ENCODE assay signal across 20 cellular contexts in the genomic region with DNA sequence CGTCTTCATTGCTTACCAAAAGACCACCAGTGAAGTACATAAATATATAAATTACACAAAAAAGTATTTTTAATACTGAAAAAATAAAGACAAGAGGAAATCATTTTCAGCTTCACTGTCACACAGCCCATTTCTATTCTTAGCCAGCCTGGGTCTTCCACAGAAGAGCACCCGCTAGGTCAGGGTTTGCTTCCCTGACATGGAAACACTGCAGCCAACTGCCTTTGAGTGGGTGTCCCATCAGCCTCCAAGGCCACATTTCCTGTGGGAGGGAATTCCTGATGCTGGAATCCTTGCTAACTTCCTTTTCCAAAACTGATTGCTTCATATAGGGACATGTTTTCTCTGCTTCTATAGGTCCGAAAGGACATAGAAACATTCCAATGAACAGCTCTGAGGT.
DNase-seq lines count a peak whose midpoint lies in the region; ATAC-seq, FAIRE-seq and TF ChIP-seq lines count a peak whose summit lies in the region.
"Had no signal": no experiment of that assay in that cellular context is flagged by ENCODE, and none has a peak within 500 bp of the region (broad histone marks: within the 10 kb centered on the region; RNA-seq: fewer than 3 reads in every experiment).

No MANE protein-coding gene starts in this region.

- H3K27me3 ChIP-seq in breast epithelium = no peaks in the 10 kb centered on the region
- H3K27me3 ChIP-seq in endothelial cell of umbilical vein (ENCODE audit: control insufficient read depth in 2 of 2, insufficient read depth in 2 of 2, low read length in 2 of 2) = no peaks in the 10 kb centered on the region
- H3K27me3 ChIP-seq in neuronal stem cell (ENCODE audit: control insufficient read depth in 3 of 3, insufficient read depth in 3 of 3, low read depth in 1 of 3, low read length in 3 of 3) = no peaks in the 10 kb centered on the region

- H4K91ac ChIP-seq in neuronal stem cell (ENCODE audit: low read depth, low read length, poor library complexity) = no peak overlapping the region

- TF ChIP-seq CTCF in MCF 10A (IDR thresholded peaks at IDR 0.05; ENCODE audit: unreplicated experiment) (no peak), breast epithelium (IDR thresholded peaks at IDR 0.05) (no peak), endothelial cell of umbilical vein (IDR thresholded peaks at IDR 0.05; ENCODE audit: extremely low read depth in 1 of 2, insufficient read depth in 1 of 2, low read depth in 1 of 2, low read length in 2 of 2) (no peak)

- H3K9me3 Mint-ChIP-seq in MCF 10A (ENCODE audit: unreplicated experiment) = peaks cover 9% of the 10 kb centered on the region
- H3K9me3 Mint-ChIP-seq: CD4-positive, alpha-beta T cell had no signal

- intact Hi-C loops in MCF 10A (cut with micrococcal nuclease) = no loop called here
- intact Hi-C loops in breast epithelium (cut with DNase I; ENCODE audit: low total_unique reads) = no loop called here
- intact Hi-C loops in endothelial cell of umbilical vein (cut with micrococcal nuclease) = no loop called here

- no peaks in the 10 kb centered on the region for H3K27me3 Mint-ChIP-seq in MCF 10A (ENCODE audit: insufficient read depth, unreplicated experiment)

- H3K27ac Mint-ChIP-seq in MCF 10A (ENCODE audit: low read depth, unreplicated experiment) = peak overlapping the region; percentile 57
- H3K27ac Mint-ChIP-seq: CD4-positive, alpha-beta T cell had no signal

- no peak overlapping the region for H3K18ac ChIP-seq in neuronal stem cell (ENCODE audit: low read length)

- H3K4me1 Mint-ChIP-seq in MCF 10A (ENCODE audit: insufficient read depth, unreplicated experiment) = peaks cover 24% of the 10 kb centered on the region

- no peaks in the 10 kb centered on the region for H3K36me3 Mint-ChIP-seq in MCF 10A (ENCODE audit: insufficient read depth, unreplicated experiment)

- H4K20me1 ChIP-seq in endothelial cell of umbilical vein (replicated peaks; ENCODE audit: control insufficient read depth, extremely low read depth, insufficient read depth, low read length) = no peaks in the 10 kb centered on the region

- H2AFZ ChIP-seq in endothelial cell of umbilical vein (ENCODE audit: low read depth, low read length) (peak overlapping the region; percentile 44), neuronal stem cell (ENCODE audit: low read length) (peak overlapping the region; percentile 53)
- H2AFZ ChIP-seq: GM23248 had no signal

- H2BK120ac ChIP-seq in neuronal stem cell (ENCODE audit: low read depth, low read length) = no peak overlapping the region

- no peak overlapping the region for H2AK5ac ChIP-seq in neuronal stem cell (ENCODE audit: low read depth, low read length)

- H3K4me3 ChIP-seq in breast epithelium (no peak overlapping the region), endothelial cell of umbilical vein (replicated peaks in 1 of 3; ENCODE audit: insufficient read depth in 1 of 3, low read depth in 1 of 3, low read length in 3 of 3) (no peak overlapping the region), neuronal stem cell (ENCODE audit: low read length in 2 of 2) (no peak overlapping the region)
- H3K4me3 ChIP-seq: A549, GM23248 had no signal

- no peak overlapping the region for H3K14ac ChIP-seq in neuronal stem cell (ENCODE audit: low read length)

- no peak overlapping the region for H3K4ac ChIP-seq in neuronal stem cell (ENCODE audit: low read length)

- FAIRE-seq in endothelial cell of umbilical vein (lab: Jason Lieb, UNC) = no peak
- FAIRE-seq: A549, GM12892, GM18507 had no signal

- no peaks in the 10 kb centered on the region for H3K9me3 ChIP-seq in breast epithelium
- H3K9me3 ChIP-seq in endothelial cell of umbilical vein (replicated peaks; ENCODE audit: control insufficient read depth, insufficient read depth, low read length) = no peaks in the 10 kb centered on the region
- H3K9me3 ChIP-seq in neuronal stem cell (replicated peaks in 1 of 2; ENCODE audit: control insufficient read depth in 2 of 2, insufficient read depth in 1 of 2, low read depth in 1 of 2, low read length in 2 of 2) = no peaks in the 10 kb centered on the region
- H3K9me3 ChIP-seq: Caco-2 had no signal

- H2BK15ac ChIP-seq in neuronal stem cell (ENCODE audit: low read length) = no peak overlapping the region

- H3K9ac ChIP-seq in endothelial cell of umbilical vein (replicated peaks; ENCODE audit: extremely low read depth, insufficient read depth, low read length) = no peak overlapping the region
- no peak overlapping the region for H3K9ac ChIP-seq in neuronal stem cell (ENCODE audit: low read depth, low read length, poor library complexity)
- H3K9ac ChIP-seq: GM23248 had no signal

- dilution Hi-C loops in endothelial cell of umbilical vein (cut with MboI; ENCODE audit: extremely low pct_ligation_motif_present, low sequenced_read_pairs) = no loop called here

- BruUV-seq in MCF 10A (replicated peaks; lab: Mats Ljungman, UMichigan) (no TSS peak), endothelial cell of umbilical vein (replicated peaks; lab: Mats Ljungman, UMichigan) (no TSS peak)

- H2BK12ac ChIP-seq in neuronal stem cell (ENCODE audit: low read length) = no peak overlapping the region

- no peak for DNase-seq in MCF 10A (ENCODE audit: unreplicated experiment)
- no peak for DNase-seq in breast epithelium (ENCODE audit: low spot score in 2 of 2)
- no peak for DNase-seq in endothelial cell of umbilical vein (ENCODE audit: low read depth, low spot score)
- no peak for DNase-seq in neuronal stem cell (ENCODE audit: low spot score)
- DNase-seq in stimulated activated naive CD8-positive, alpha-beta T cell treated with anti-CD3 and anti-CD28 coated beads, Interleukin-15, Interleukin-2, amounts not matched to agents 100 U/mL and 50 U/mL, for 24 hours = no peak
- DNase-seq in activated CD8-positive, alpha-beta memory T cell treated with anti-CD3 and anti-CD28 coated beads, Interleukin-2, amount 50 U/mL, for 48 hours = no peak
- DNase-seq in activated CD4-positive, alpha-beta T cell treated with anti-CD3 and anti-CD28 coated beads, Interleukin-2, amount 50 U/mL, for 1 hour = no peak
- DNase-seq: AML-193; Caco-2; CD4-positive, alpha-beta T cell; DMS153; DMS79; GDM1; GM23248; HCEC 1CT had no signal

- no peaks in the 10 kb centered on the region for H3K79me1 ChIP-seq in neuronal stem cell (ENCODE audit: low read depth, low read length)

- H2BK5ac ChIP-seq in neuronal stem cell (ENCODE audit: low read length) = no peak overlapping the region

- H3K79me2 ChIP-seq in endothelial cell of umbilical vein (ENCODE audit: control insufficient read depth, insufficient read depth, low read length) = no peaks in the 10 kb centered on the region

- no peaks in the 10 kb centered on the region for H3K4me1 ChIP-seq in breast epithelium
- peaks cover 38% of the 10 kb centered on the region for H3K4me1 ChIP-seq in endothelial cell of umbilical vein (ENCODE audit: control insufficient read depth, extremely low read depth, insufficient read depth, low read length)
- H3K4me1 ChIP-seq in neuronal stem cell (ENCODE audit: control insufficient read depth in 2 of 2, insufficient read depth in 1 of 2, low read depth in 1 of 2, low read length in 2 of 2) = no peaks in the 10 kb centered on the region

- no peak overlapping the region for H3K23ac ChIP-seq in neuronal stem cell (ENCODE audit: low read depth, low read length, poor library complexity)

- TF ChIP-seq POLR2A in breast epithelium (IDR thresholded peaks at IDR 0.05) = no peak
- TF ChIP-seq POLR2A in endothelial cell of umbilical vein (IDR thresholded peaks at IDR 0.05; ENCODE audit: low read depth, low read length) = no peak

- POLR2A ChIA-PET in MCF 10A (lab: Yijun Ruan, JAX) = interaction anchor here (0.6 to 1.1 kb wide), 3 partner anchors 9 to 81 kb away, joined by 3 to 4 read pairs (median 3); no protein-coding TSS in a partner anchor
- POLR2A ChIA-PET in endothelial cell of umbilical vein (lab: Charles Lee) = interaction anchor here (0.6 kb wide), 1 partner anchor 62 kb away, joined by 3 read pairs; no protein-coding TSS in a partner anchor

- H3K27ac ChIP-seq in breast epithelium (no peak overlapping the region), endothelial cell of umbilical vein (ENCODE audit: insufficient read depth, low read depth, low read length) (no peak overlapping the region), neuronal stem cell (replicated peaks; ENCODE audit: low read length) (no peak overlapping the region)
- H3K27ac ChIP-seq: 22Rv1, C4-2B, GM23248 had no signal

- H3K36me3 ChIP-seq in breast epithelium = no peaks in the 10 kb centered on the region
- no peaks in the 10 kb centered on the region for H3K36me3 ChIP-seq in endothelial cell of umbilical vein (ENCODE audit: control insufficient read depth in 2 of 2, extremely low read depth in 1 of 2, insufficient read depth in 2 of 2, low read length in 2 of 2)
- H3K36me3 ChIP-seq in neuronal stem cell (replicated peaks in 1 of 2; ENCODE audit: control insufficient read depth in 2 of 2, insufficient read depth in 2 of 2, low read length in 2 of 2) = no peaks in the 10 kb centered on the region

- H3K9me1 ChIP-seq in endothelial cell of umbilical vein (replicated peaks; ENCODE audit: control insufficient read depth, extremely low read depth, insufficient read depth, low read length) = no peaks in the 10 kb centered on the region

- ATAC-seq in stimulated activated naive CD8-positive, alpha-beta T cell treated with anti-CD3 and anti-CD28 coated beads, Interleukin-15, Interleukin-2, amounts not matched to agents 100 U/mL and 50 U/mL, for 24 hours = no peak
- ATAC-seq: A549 had no signal

- CTCF ChIA-PET in MCF 10A (lab: Yijun Ruan, JAX) (interaction anchor here (0.6 kb wide), 2 partner anchors 108 kb away, joined by 3 read pairs; no protein-coding TSS in a partner anchor), endothelial cell of umbilical vein (lab: Charles Lee) (interaction anchor here (1.2 kb wide), 1 partner anchor 18 kb away, joined by 3 read pairs; no protein-coding TSS in a partner anchor)

- H3K4me2 ChIP-seq in endothelial cell of umbilical vein (ENCODE audit: insufficient read depth, low read length) (no peak overlapping the region), neuronal stem cell (ENCODE audit: insufficient read depth, low read length, poor library complexity, severe bottlenecking) (no peak overlapping the region)
- H3K4me2 ChIP-seq: A549 had no signal

- H3K4me3 Mint-ChIP-seq in MCF 10A (ENCODE audit: unreplicated experiment) = no peak overlapping the region
- H3K4me3 Mint-ChIP-seq: CD4-positive, alpha-beta T cell had no signal

- no CpG with 5 or more reads among the region's 3 CpGs for WGBS in neuronal stem cell (ENCODE audit: extremely low coverage in 2 of 2, insufficient read length in 2 of 2, insufficient replicate concordance in 1 of 2), 2 donors

- no peak overlapping the region for H4K8ac ChIP-seq in neuronal stem cell (ENCODE audit: low read depth, low read length)

TF ChIP-seq in endothelial cell of umbilical vein, 7 proteins besides CTCF, POLR2A, EP300 and RAD21 (continues in another document):
- TF ChIP-seq JUN (IDR thresholded peaks at IDR 0.05; ENCODE audit: borderline replicate concordance, insufficient read depth, insufficient read length, low read depth) = no peak
- TF ChIP-seq POLR2AphosphoS5 (IDR thresholded peaks at IDR 0.05; ENCODE audit: insufficient read depth, low read depth, low read length) = no peak
- TF ChIP-seq GATA2 (IDR thresholded peaks at IDR 0.05; ENCODE audit: insufficient read depth, insufficient read length, low read depth, low read length) = no peak
